ENCODE assay signal across 1 cellular context in the genomic region with DNA sequence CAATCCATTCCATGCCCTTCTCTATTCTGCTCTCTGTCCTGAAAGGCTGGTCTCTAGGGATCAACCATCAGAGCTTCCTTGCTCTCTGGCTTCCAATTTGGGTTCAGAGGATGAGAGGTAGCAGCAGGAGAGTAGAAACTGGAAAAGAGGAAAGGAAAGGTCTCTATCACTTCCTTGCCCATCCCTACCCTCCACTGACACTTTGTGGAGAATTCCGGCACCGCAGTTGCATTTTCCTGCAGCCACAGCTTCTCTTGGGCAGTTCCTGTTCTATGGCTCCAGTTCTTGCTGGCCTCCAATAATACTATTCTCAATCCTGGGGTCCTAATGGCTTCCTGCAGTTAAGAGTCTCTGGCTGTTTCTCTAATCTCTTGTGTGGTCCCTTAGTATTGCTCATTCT.
TF ChIP-seq lines count a peak whose summit lies in the region.

No MANE protein-coding gene starts in this region.

TF ChIP-seq in SK-N-SH treated with all-trans-retinoic acid at 6 μM for 48 hours, 23 proteins besides CTCF, POLR2A, EP300 and RAD21 (continued from another document):
- TF ChIP-seq, protein P1, sequence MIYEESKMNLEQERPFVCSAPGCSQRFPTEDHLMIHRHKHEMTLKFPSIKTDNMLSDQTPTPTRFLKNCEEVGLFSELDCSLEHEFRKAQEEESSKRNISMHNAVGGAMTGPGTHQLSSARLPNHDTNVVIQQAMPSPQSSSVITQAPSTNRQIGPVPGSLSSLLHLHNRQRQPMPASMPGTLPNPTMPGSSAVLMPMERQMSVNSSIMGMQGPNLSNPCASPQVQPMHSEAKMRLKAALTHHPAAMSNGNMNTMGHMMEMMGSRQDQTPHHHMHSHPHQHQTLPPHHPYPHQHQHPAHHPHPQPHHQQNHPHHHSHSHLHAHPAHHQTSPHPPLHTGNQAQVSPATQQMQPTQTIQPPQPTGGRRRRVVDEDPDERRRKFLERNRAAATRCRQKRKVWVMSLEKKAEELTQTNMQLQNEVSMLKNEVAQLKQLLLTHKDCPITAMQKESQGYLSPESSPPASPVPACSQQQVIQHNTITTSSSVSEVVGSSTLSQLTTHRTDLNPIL (CRISPR knock-in tag; IDR thresholded peaks at IDR 0.05; ENCODE audit: low read depth), result no peak
- TF ChIP-seq ZNF8 (CRISPR knock-in tag; IDR thresholded peaks at IDR 0.05) (no peak), SNAI2 (CRISPR knock-in tag; IDR thresholded peaks at IDR 0.05) (no peak), GLIS3 (CRISPR knock-in tag; IDR thresholded peaks at IDR 0.05) (no peak), ZFP3 (CRISPR knock-in tag; IDR thresholded peaks at IDR 0.05) (no peak), BACH2 (CRISPR knock-in tag; IDR thresholded peaks at IDR 0.05; ENCODE audit: borderline replicate concordance) (no peak), PPARA (CRISPR knock-in tag; IDR thresholded peaks at IDR 0.05; ENCODE audit: borderline replicate concordance) (no peak), ESRRG (CRISPR knock-in tag; IDR thresholded peaks at IDR 0.05) (no peak), ISL1 (CRISPR knock-in tag; IDR thresholded peaks at IDR 0.05) (no peak), ZNF565 (CRISPR knock-in tag; conservative IDR thresholded peaks at IDR 0.05; ENCODE audit: low read depth) (no peak), ZNF70 (CRISPR knock-in tag; IDR thresholded peaks at IDR 0.05) (no peak)
- TF ChIP-seq, protein P2, sequence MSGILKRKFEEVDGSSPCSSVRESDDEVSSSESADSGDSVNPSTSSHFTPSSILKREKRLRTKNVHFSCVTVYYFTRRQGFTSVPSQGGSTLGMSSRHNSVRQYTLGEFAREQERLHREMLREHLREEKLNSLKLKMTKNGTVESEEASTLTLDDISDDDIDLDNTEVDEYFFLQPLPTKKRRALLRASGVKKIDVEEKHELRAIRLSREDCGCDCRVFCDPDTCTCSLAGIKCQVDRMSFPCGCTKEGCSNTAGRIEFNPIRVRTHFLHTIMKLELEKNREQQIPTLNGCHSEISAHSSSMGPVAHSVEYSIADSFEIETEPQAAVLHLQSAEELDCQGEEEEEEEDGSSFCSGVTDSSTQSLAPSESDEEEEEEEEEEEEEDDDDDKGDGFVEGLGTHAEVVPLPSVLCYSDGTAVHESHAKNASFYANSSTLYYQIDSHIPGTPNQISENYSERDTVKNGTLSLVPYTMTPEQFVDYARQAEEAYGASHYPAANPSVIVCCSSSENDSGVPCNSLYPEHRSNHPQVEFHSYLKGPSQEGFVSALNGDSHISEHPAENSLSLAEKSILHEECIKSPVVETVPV (CRISPR knock-in tag; IDR thresholded peaks at IDR 0.05), result no peak
